In the genomic region with DNA sequence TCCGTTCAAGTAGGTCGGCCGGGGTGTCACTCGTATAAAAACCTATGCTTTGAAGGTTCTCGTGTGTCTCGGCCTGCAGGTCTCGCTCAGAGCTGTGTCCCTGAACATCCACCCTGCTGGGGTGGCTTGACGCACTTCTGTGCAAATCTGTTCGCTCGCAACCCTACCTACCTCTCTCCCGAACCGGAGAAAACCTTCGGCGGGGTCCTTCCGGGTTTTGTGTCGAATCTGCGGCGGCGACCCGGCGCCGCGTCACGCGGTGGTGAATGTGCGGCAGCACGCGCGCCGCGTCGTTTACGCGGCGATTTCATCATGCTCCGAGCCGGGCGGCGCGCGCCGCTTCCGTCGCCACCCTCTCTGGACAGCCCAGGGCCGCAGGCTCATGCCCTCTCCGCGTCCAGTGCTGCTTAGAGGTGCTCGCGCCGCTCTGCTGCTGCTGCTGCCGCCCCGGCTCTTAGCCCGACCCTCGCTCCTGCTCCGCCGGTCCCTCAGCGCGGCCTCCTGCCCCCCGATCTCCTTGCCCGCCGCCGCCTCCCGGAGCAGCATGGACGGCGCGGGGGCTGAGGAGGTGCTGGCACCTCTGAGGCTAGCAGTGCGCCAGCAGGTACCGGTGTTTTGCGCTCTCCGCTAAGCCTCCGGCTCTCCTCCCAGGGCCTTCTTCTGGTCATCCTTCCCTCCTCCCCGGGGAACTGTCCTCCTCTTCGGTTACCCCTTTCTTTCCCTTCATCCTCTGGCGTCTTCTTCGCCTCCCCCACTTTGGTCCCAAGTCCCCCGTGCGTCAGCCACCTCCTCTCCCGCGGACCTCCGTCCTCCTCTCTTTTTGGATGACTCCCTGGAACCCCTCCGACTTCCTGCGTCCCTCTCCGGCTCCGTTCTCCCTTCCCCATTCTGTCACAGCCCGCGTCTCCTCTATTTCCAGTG, we compare ENCODE assay signal across 8 cellular contexts. TPM values are rescaled to one million over a fixed set of nuclear protein-coding genes. Genes with fewer than 3 reads are reported as not detected.
DNase-seq lines count a peak whose midpoint lies in the region; ATAC-seq and TF ChIP-seq lines count a peak whose summit lies in the region.

A gene with protein sequence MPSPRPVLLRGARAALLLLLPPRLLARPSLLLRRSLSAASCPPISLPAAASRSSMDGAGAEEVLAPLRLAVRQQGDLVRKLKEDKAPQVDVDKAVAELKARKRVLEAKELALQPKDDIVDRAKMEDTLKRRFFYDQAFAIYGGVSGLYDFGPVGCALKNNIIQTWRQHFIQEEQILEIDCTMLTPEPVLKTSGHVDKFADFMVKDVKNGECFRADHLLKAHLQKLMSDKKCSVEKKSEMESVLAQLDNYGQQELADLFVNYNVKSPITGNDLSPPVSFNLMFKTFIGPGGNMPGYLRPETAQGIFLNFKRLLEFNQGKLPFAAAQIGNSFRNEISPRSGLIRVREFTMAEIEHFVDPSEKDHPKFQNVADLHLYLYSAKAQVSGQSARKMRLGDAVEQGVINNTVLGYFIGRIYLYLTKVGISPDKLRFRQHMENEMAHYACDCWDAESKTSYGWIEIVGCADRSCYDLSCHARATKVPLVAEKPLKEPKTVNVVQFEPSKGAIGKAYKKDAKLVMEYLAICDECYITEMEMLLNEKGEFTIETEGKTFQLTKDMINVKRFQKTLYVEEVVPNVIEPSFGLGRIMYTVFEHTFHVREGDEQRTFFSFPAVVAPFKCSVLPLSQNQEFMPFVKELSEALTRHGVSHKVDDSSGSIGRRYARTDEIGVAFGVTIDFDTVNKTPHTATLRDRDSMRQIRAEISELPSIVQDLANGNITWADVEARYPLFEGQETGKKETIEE (plus strand): TSS at position 339 of the 921 bp plus-strand sequence. CDS start 44 bp downstream, at position 383.

- peak within 1 kb of the TSS; percentile 100 for H3K27ac Mint-ChIP-seq in T-helper 1 cell treated with Interleukin-12 subunit alpha and Interleukin-12 subunit beta and Interleukin-4 antibody, amounts not matched to agents 30 μg/mL and 1 μg/mL, for 36 hours
- peak within 1 kb of the TSS; percentile 98 for H3K27ac Mint-ChIP-seq in progenitor cell of endocrine pancreas

- peak; percentile 66 for DNase-seq in NCI-H146 treated with DMSO at 0.1 percent for 48 hours (lab: John Stamatoyannopoulos, UW; ENCODE audit: unreplicated experiment)
- peak; percentile 81 for DNase-seq in amniotic stem cell (lab: John Stamatoyannopoulos, UW)
- peak; percentile 93 for DNase-seq in left cardiac atrium
- DNase-seq in progenitor cell of endocrine pancreas (ENCODE audit: low spot score, unreplicated experiment), result peak; percentile 78
- peak; percentile 95 for DNase-seq in upper lobe of right lung

- intact Hi-C loops in left cardiac atrium (cut with DNase I), result no loop called here
- intact Hi-C loops in upper lobe of right lung (cut with DNase I), result no loop called here

- H3K4me3 ChIP-seq in upper lobe of right lung, result peak within 1 kb of the TSS; percentile 99

- H3K27ac ChIP-seq in upper lobe of right lung, result peak within 1 kb of the TSS; percentile 97

- H3K36me3 ChIP-seq in upper lobe of right lung, result peaks cover 14% of the 10 kb centered on the region

- H3K4me3 Mint-ChIP-seq in T-helper 1 cell treated with Interleukin-12 subunit alpha and Interleukin-12 subunit beta and Interleukin-4 antibody, amounts not matched to agents 30 μg/mL and 1 μg/mL, for 36 hours, result peak within 1 kb of the TSS; percentile 100
- peak within 1 kb of the TSS; percentile 99 for H3K4me3 Mint-ChIP-seq in progenitor cell of endocrine pancreas (ENCODE audit: low read depth)

- H3K4me1 Mint-ChIP-seq in T-helper 1 cell treated with Interleukin-12 subunit alpha and Interleukin-12 subunit beta and Interleukin-4 antibody, amounts not matched to agents 30 μg/mL and 1 μg/mL, for 36 hours (ENCODE audit: low read depth), result peaks cover 46% of the 10 kb centered on the region
- H3K4me1 Mint-ChIP-seq in progenitor cell of endocrine pancreas (ENCODE audit: low read depth), result peaks cover 18% of the 10 kb centered on the region

- TF ChIP-seq CTCF in progenitor cell of endocrine pancreas (IDR thresholded peaks at IDR 0.05; ENCODE audit: unreplicated experiment) (no peak), upper lobe of right lung (IDR thresholded peaks at IDR 0.05) (no peak)

- peaks cover 4% of the 10 kb centered on the region for H3K27me3 Mint-ChIP-seq in T-helper 1 cell treated with Interleukin-12 subunit alpha and Interleukin-12 subunit beta and Interleukin-4 antibody, amounts not matched to agents 30 μg/mL and 1 μg/mL, for 36 hours (ENCODE audit: low read depth)
- H3K27me3 Mint-ChIP-seq in progenitor cell of endocrine pancreas, result no peaks in the 10 kb centered on the region

- peak; percentile 94 for ATAC-seq in GM18498 (IDR thresholded peaks at IDR 0.05; ENCODE audit: unreplicated experiment)
- ATAC-seq in HG02884 (IDR thresholded peaks at IDR 0.05; ENCODE audit: unreplicated experiment), result peak; percentile 82
- peak; percentile 98 for ATAC-seq in left cardiac atrium
- peak; percentile 97 for ATAC-seq in upper lobe of right lung

- peaks cover 24% of the 10 kb centered on the region for H3K4me1 ChIP-seq in upper lobe of right lung

- no peaks in the 10 kb centered on the region for H3K9me3 Mint-ChIP-seq in T-helper 1 cell treated with Interleukin-12 subunit alpha and Interleukin-12 subunit beta and Interleukin-4 antibody, amounts not matched to agents 30 μg/mL and 1 μg/mL, for 36 hours
- no peaks in the 10 kb centered on the region for H3K9me3 Mint-ChIP-seq in progenitor cell of endocrine pancreas (ENCODE audit: low read depth)

- H3K27me3 ChIP-seq in upper lobe of right lung, result no peaks in the 10 kb centered on the region

- no peaks in the 10 kb centered on the region for H3K9me3 ChIP-seq in upper lobe of right lung

- H3K36me3 Mint-ChIP-seq in T-helper 1 cell treated with Interleukin-12 subunit alpha and Interleukin-12 subunit beta and Interleukin-4 antibody, amounts not matched to agents 30 μg/mL and 1 μg/mL, for 36 hours (ENCODE audit: low read depth), result peaks cover 21% of the 10 kb centered on the region
- peaks cover 3% of the 10 kb centered on the region for H3K36me3 Mint-ChIP-seq in progenitor cell of endocrine pancreas (ENCODE audit: insufficient read depth)

RNA-seq across cellular contexts. Expression of the gene that starts here (rescaled TPM):
- total RNA-seq in left cardiac atrium, result 10 to 100 TPM; 38.8 to 62.0 TPM
- total RNA-seq in progenitor cell of endocrine pancreas, result 117 and 141 TPM in 2 replicates
- total RNA-seq in upper lobe of right lung, result 68.4 TPM

Comparison
In these comparisons a context has a peak if more than half of its experiments do, and no peak if none do; other contexts are left out.
1. Peak in every context shown above with its lines: DNase-seq, ATAC-seq, H3K4me3 ChIP-seq and H3K27ac ChIP-seq.